ENCODE assay signal across 16 cellular contexts in the genomic region with DNA sequence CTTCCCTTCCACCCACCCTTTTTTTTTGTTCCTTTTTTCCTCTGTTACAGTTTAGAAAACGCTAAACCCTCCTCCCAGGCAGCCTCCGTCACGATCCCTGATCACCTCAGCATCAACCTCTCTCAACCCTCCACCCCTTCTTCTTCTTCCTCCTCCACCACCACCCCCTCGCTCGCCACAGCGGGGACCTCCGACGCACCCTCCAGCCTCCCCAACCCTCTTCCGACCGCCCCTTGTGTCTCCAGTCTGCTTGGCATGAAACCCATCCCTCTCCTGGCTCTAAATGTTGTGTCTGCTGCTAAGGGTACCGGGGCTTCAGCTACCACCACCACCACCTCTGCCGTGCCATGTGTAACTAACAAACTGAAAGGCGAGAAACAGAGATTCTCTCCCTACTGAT. TPM values are rescaled to one million over a fixed set of nuclear protein-coding genes. Genes with fewer than 3 reads are reported as not detected.
DNase-seq lines count a peak whose midpoint lies in the region; ATAC-seq, FAIRE-seq and TF ChIP-seq lines count a peak whose summit lies in the region.
"Had no signal": no experiment of that assay in that cellular context is flagged by ENCODE, and none has a peak within 500 bp of the region (broad histone marks: within the 10 kb centered on the region; RNA-seq: fewer than 3 reads in every experiment).

No MANE protein-coding gene starts in this region.

- H2BK5ac ChIP-seq in H1 (ENCODE audit: low read depth, low read length): no peak overlapping the region

- H3K4me3 ChIP-seq in H1 (ENCODE audit: extremely low read depth in 1 of 4, insufficient read depth in 2 of 4, low read depth in 3 of 4, low read length in 4 of 4) (no peak overlapping the region), ovary (no peak overlapping the region), left lung (no peak overlapping the region)

- no peak overlapping the region for H3K14ac ChIP-seq in H1 (ENCODE audit: insufficient read length)

- H3K27me3 Mint-ChIP-seq in activated CD8-positive, alpha-beta memory T cell treated with anti-CD3 and anti-CD28 coated beads, Interleukin-2, amount 10 ng/mL, durations not matched to agents 7 days and 5 days: no peaks in the 10 kb centered on the region
- no peaks in the 10 kb centered on the region for H3K27me3 Mint-ChIP-seq in T-helper 17 cell
- H3K27me3 Mint-ChIP-seq in stimulated activated naive B cell treated with anti-CD40 and anti-IgM and Interleukin-4, amounts not matched to agents 10 μg/mL and 1 μg/mL and 100 μg/mL, for 72 hours: no peaks in the 10 kb centered on the region

- no peak for DNase-seq in activated CD8-positive, alpha-beta memory T cell treated with anti-CD3 and anti-CD28 coated beads, Interleukin-2, amount 10 ng/mL, durations not matched to agents 7 days and 5 days
- no peak for DNase-seq in activated CD8-positive, alpha-beta memory T cell treated with anti-CD3 and anti-CD28 coated beads, Interleukin-2, amount 50 U/mL, for 48 hours
- DNase-seq in T-helper 17 cell: peak in 1 of 3 donors; percentile 21
- DNase-seq in H1 (ENCODE audit: low read depth in 1 of 2, low spot score in 2 of 2): no peak
- no peak for DNase-seq in stimulated activated naive B cell treated with anti-CD40 and anti-IgM and Interleukin-4, amounts not matched to agents 10 μg/mL and 1 μg/mL and 100 μg/mL, for 72 hours
- no peak for DNase-seq in stimulated activated CD4-positive, alpha-beta T cell treated with anti-CD3 and anti-CD28 coated beads, Interleukin-12 subunit alpha, Interleukin-12 subunit beta, amount 100 ng/mL, for 4 hours
- DNase-seq in ovary: no peak
- no peak for DNase-seq in left lung
- DNase-seq: activated CD4-positive, alpha-beta T cell treated with anti-CD3 and anti-CD28 coated beads, Interleukin-2, amount 50 U/mL, for 48 hours; DMS79; erythroblast; Karpas-422; NCI-H2107; retina had no signal

- H2AK5ac ChIP-seq in H1 (ENCODE audit: low read depth, low read length): no peak overlapping the region

- H4K91ac ChIP-seq in H1 (replicated peaks; ENCODE audit: insufficient read length, low read length): no peak overlapping the region

- peak overlapping the region; percentile 29 for H3K4me3 Mint-ChIP-seq in activated CD8-positive, alpha-beta memory T cell treated with anti-CD3 and anti-CD28 coated beads, Interleukin-2, amount 10 ng/mL, durations not matched to agents 7 days and 5 days
- peak overlapping the region; percentile 87 for H3K4me3 Mint-ChIP-seq in T-helper 17 cell
- H3K4me3 Mint-ChIP-seq in stimulated activated naive B cell treated with anti-CD40 and anti-IgM and Interleukin-4, amounts not matched to agents 10 μg/mL and 1 μg/mL and 100 μg/mL, for 72 hours: no peak overlapping the region

- peaks cover 72% of the 10 kb centered on the region for H3K36me3 Mint-ChIP-seq in activated CD8-positive, alpha-beta memory T cell treated with anti-CD3 and anti-CD28 coated beads, Interleukin-2, amount 10 ng/mL, durations not matched to agents 7 days and 5 days
- peaks cover 9% of the 10 kb centered on the region for H3K36me3 Mint-ChIP-seq in T-helper 17 cell (ENCODE audit: low read depth)
- peaks cover 48 to 53% of the 10 kb centered on the region in 2 donors for H3K36me3 Mint-ChIP-seq in stimulated activated naive B cell treated with anti-CD40 and anti-IgM and Interleukin-4, amounts not matched to agents 10 μg/mL and 1 μg/mL and 100 μg/mL, for 72 hours

- peak overlapping the region; percentile 76 for H3K27ac Mint-ChIP-seq in activated CD8-positive, alpha-beta memory T cell treated with anti-CD3 and anti-CD28 coated beads, Interleukin-2, amount 10 ng/mL, durations not matched to agents 7 days and 5 days
- H3K27ac Mint-ChIP-seq in T-helper 17 cell: peak overlapping the region; percentile 93
- H3K27ac Mint-ChIP-seq in stimulated activated naive B cell treated with anti-CD40 and anti-IgM and Interleukin-4, amounts not matched to agents 10 μg/mL and 1 μg/mL and 100 μg/mL, for 72 hours: peak overlapping the region; percentile 79

- H3K9me3 ChIP-seq in T-helper 17 cell (ENCODE audit: control insufficient read depth, low read length, poor library complexity, severe bottlenecking): no peaks in the 10 kb centered on the region
- no peaks in the 10 kb centered on the region for H3K9me3 ChIP-seq in H1 (ENCODE audit: insufficient read depth in 2 of 2, low read depth in 1 of 2, low read length in 1 of 2)
- H3K9me3 ChIP-seq in ovary: no peaks in the 10 kb centered on the region
- H3K9me3 ChIP-seq in left lung: no peaks in the 10 kb centered on the region

- H2BK12ac ChIP-seq in H1 (ENCODE audit: low read depth, low read length): no peak overlapping the region

- no peak overlapping the region for H3K23ac ChIP-seq in H1 (ENCODE audit: insufficient read length)

- POLR2A ChIA-PET in H1 (lab: Charles Lee; ENCODE audit: partially characterized antibody): interaction anchor here (0.6 to 67.0 kb wide), 8 partner anchors 7 to 186 kb away, joined by 3 to 3397 read pairs (median 4); a partner anchor contains a TSS

- TF ChIP-seq POLR2A in H1 (IDR thresholded peaks at IDR 0.05; ENCODE audit: control extremely low read depth in 1 of 2, low read depth in 2 of 2, low read length in 2 of 2) (no peak), ovary (IDR thresholded peaks at IDR 0.05) (no peak)

- no peak for FAIRE-seq in H1 (lab: Jason Lieb, UNC)

- no peaks in the 10 kb centered on the region for H3K9me3 Mint-ChIP-seq in activated CD8-positive, alpha-beta memory T cell treated with anti-CD3 and anti-CD28 coated beads, Interleukin-2, amount 10 ng/mL, durations not matched to agents 7 days and 5 days (ENCODE audit: low read depth)
- no peaks in the 10 kb centered on the region for H3K9me3 Mint-ChIP-seq in stimulated activated naive B cell treated with anti-CD40 and anti-IgM and Interleukin-4, amounts not matched to agents 10 μg/mL and 1 μg/mL and 100 μg/mL, for 72 hours

- peak; percentile 27 for ATAC-seq in activated CD8-positive, alpha-beta memory T cell treated with anti-CD3 and anti-CD28 coated beads, Interleukin-2, amount 10 ng/mL, durations not matched to agents 7 days and 5 days
- ATAC-seq in T-helper 17 cell (peak; percentile 71), left lung (no peak)
- no peak for ATAC-seq in stimulated activated naive B cell treated with anti-CD40 and anti-IgM and Interleukin-4, amounts not matched to agents 10 μg/mL and 1 μg/mL and 100 μg/mL, for 72 hours (replicated peaks)
- ATAC-seq: HCT116, SK-N-SH treated with all-trans-retinoic acid at 6 μM for 48 hours had no signal

- no peak overlapping the region for H2BK20ac ChIP-seq in H1 (ENCODE audit: low read length)

- peaks cover 46% of the 10 kb centered on the region for H3K4me1 Mint-ChIP-seq in activated CD8-positive, alpha-beta memory T cell treated with anti-CD3 and anti-CD28 coated beads, Interleukin-2, amount 10 ng/mL, durations not matched to agents 7 days and 5 days
- peaks cover 42% of the 10 kb centered on the region for H3K4me1 Mint-ChIP-seq in T-helper 17 cell
- peaks cover 17 to 41% of the 10 kb centered on the region in 2 donors for H3K4me1 Mint-ChIP-seq in stimulated activated naive B cell treated with anti-CD40 and anti-IgM and Interleukin-4, amounts not matched to agents 10 μg/mL and 1 μg/mL and 100 μg/mL, for 72 hours

- no peak overlapping the region for H3K9ac ChIP-seq in H1 (replicated peaks in 1 of 4; ENCODE audit: extremely low read depth in 1 of 4, low read depth in 3 of 4, low read length in 3 of 4)

- 95% methylated on average over 11 of the region's 13 CpGs; no CpG with 5 or more reads in 1 of the 2 experiments for WGBS in H1 (ENCODE audit: extremely low coverage in 1 of 2, insufficient coverage in 1 of 2, insufficient read length in 1 of 2, insufficient replicate concordance in 2 of 2, low coverage in 1 of 2, low lambda C conversion rate in 2 of 2, missing lambda C conversion rate in 1 of 2), 2 experiments
- 23 to 44% (median 23%) methylated on average over 13 of the region's 13 CpGs for WGBS in ovary, 3 donors

- no peak overlapping the region for H3K56ac ChIP-seq in H1 (replicated peaks; ENCODE audit: insufficient read length, low read depth, low read length)

- TF ChIP-seq RAD21 in H1 (IDR thresholded peaks at IDR 0.05 in 1 of 2, conservative IDR thresholded peaks at IDR 0.05 in 1 of 2; ENCODE audit: low read depth in 2 of 2, low read length in 2 of 2): no peak

- H3K27ac ChIP-seq in H1 (ENCODE audit: low read depth, low read length): no peak overlapping the region
- no peak overlapping the region for H3K27ac ChIP-seq in ovary
- peak overlapping the region in 1 of 2 donors; percentile 18 for H3K27ac ChIP-seq in left lung

- no peak overlapping the region for H2BK15ac ChIP-seq in H1 (ENCODE audit: low read length)

- CTCF ChIA-PET in activated CD8-positive, alpha-beta memory T cell treated with anti-CD3 and anti-CD28 coated beads, Interleukin-2, amount 10 ng/mL, durations not matched to agents 7 days and 5 days (lab: Charles Lee): interaction anchor here (1.0 to 4.6 kb wide), 7 partner anchors 20 to 341 kb away, joined by 3 to 20 read pairs (median 5); no protein-coding TSS in a partner anchor
- CTCF ChIA-PET in H1 (lab: Charles Lee; ENCODE audit: partially characterized antibody): interaction anchor here (1.0 to 5.3 kb wide), 10 partner anchors 8 to 271 kb away, joined by 3 to 57 read pairs (median 14); a partner anchor contains a TSS

- peaks cover 0 to 45% of the 10 kb centered on the region in 2 experiments; a peak in 2 of 4 replicates for H3K79me2 ChIP-seq in H1 (ENCODE audit: control insufficient read depth in 1 of 2, insufficient read depth in 2 of 2, low read length in 2 of 2)

- H3K23me2 ChIP-seq in H1 (ENCODE audit: low read depth, low read length): no peaks in the 10 kb centered on the region

- no peak overlapping the region for H2AFZ ChIP-seq in H1 (ENCODE audit: low read length)

- intact Hi-C loops in ovary (cut with DNase I) (no loop called here), left lung (cut with DNase I) (no loop called here)

- no peak overlapping the region for H2BK120ac ChIP-seq in H1 (replicated peaks; ENCODE audit: low read depth, low read length)

- no peak for TF ChIP-seq CTCF in H1 (IDR thresholded peaks at IDR 0.05; ENCODE audit: control extremely low read depth in 1 of 3, insufficient read depth in 1 of 3, low read depth in 1 of 3, low read length in 3 of 3)
- TF ChIP-seq CTCF in ovary (IDR thresholded peaks at IDR 0.05): no peak
- no peak for TF ChIP-seq CTCF in left lung (IDR thresholded peaks at IDR 0.05)

- H3K4me1 ChIP-seq in H1 (replicated peaks in 1 of 4; ENCODE audit: control insufficient read depth in 3 of 4, insufficient read depth in 4 of 4, low read length in 3 of 4) (peaks cover 0 to 7% (median 1%) of the 10 kb centered on the region in 4 experiments; a peak in 3 of 7 replicates), ovary (ENCODE audit: insufficient read depth) (no peaks in the 10 kb centered on the region), left lung (peaks cover 13 to 39% of the 10 kb centered on the region in 2 donors)

- no peak overlapping the region for H3K4me2 ChIP-seq in H1 (ENCODE audit: insufficient read depth in 1 of 2, low read depth in 2 of 2, low read length in 2 of 2)

- no peak overlapping the region; the same call in 1 of the 2 replicates for H4K8ac ChIP-seq in H1 (ENCODE audit: extremely low read depth, insufficient read depth, low read length)

- no peaks in the 10 kb centered on the region for H3K27me3 ChIP-seq in H1 (replicated peaks in 1 of 4; ENCODE audit: control insufficient read depth in 3 of 4, extremely low read depth in 1 of 4, insufficient read depth in 3 of 4, low read length in 3 of 4)
- no peaks in the 10 kb centered on the region for H3K27me3 ChIP-seq in ovary
- H3K27me3 ChIP-seq in left lung: no peaks in the 10 kb centered on the region

- H4K5ac ChIP-seq in H1 (ENCODE audit: insufficient read length, low read depth, low read length): no peak overlapping the region

- H4K20me1 ChIP-seq in H1 (replicated peaks in 1 of 2; ENCODE audit: control insufficient read depth in 1 of 2, insufficient read depth in 2 of 2, low read length in 2 of 2): peaks cover 21 to 31% of the 10 kb centered on the region in 2 experiments

- peaks cover 53 to 98% (median 84%) of the 10 kb centered on the region in 4 experiments for H3K36me3 ChIP-seq in H1 (ENCODE audit: control insufficient read depth in 2 of 4, insufficient read depth in 4 of 4, low read length in 3 of 4)
- no peaks in the 10 kb centered on the region for H3K36me3 ChIP-seq in ovary
- peaks cover 0 to 100% of the 10 kb centered on the region in 2 donors for H3K36me3 ChIP-seq in left lung

- H3K18ac ChIP-seq in H1 (ENCODE audit: extremely low read depth, low read length): no peak overlapping the region

- TF ChIP-seq EP300 in H1 (IDR thresholded peaks at IDR 0.05; ENCODE audit: borderline replicate concordance in 1 of 2, low read depth in 2 of 2, low read length in 2 of 2) (no peak), ovary (IDR thresholded peaks at IDR 0.05) (no peak)

- H3K4ac ChIP-seq in H1 (replicated peaks; ENCODE audit: insufficient read length, low read depth, low read length): no peak overlapping the region

- H3K79me1 ChIP-seq in H1 (ENCODE audit: low read depth, low read length): no peaks in the 10 kb centered on the region; the same call in none of the 2 replicates

RNA-seq across cellular contexts. Expression of a gene that starts 22.9 kb away (rescaled TPM):
- 100 to 1,000 TPM; 721 to 867 TPM for total RNA-seq in activated CD8-positive, alpha-beta memory T cell treated with anti-CD3 and anti-CD28 coated beads, Interleukin-2, amount 10 ng/mL, durations not matched to agents 7 days and 5 days
- 1,000 to 10,000 TPM; 1,028 to 1,089 TPM for total RNA-seq in T-helper 17 cell
- total RNA-seq in H1 (2021; fragmentation: NEBNext Ultra II Directional; extraction: Animal tissue kit (Norgen Biotek cat#: 25700)): 1,114 and 1,123 TPM in 2 replicates
- polyA plus RNA-seq in H1 (2011; rRNA removed): 470 and 473 TPM in 2 replicates
- polyA plus RNA-seq in H1 (2011; cell fraction: cytosol; rRNA removed): 420 TPM
- polyA plus RNA-seq in H1 (2011; cell fraction: nucleus; rRNA removed): 526 TPM
- polyA plus RNA-seq in H1 (2012, experiment 1 of 2): 987 to 1,115 TPM (median 1,028 TPM) in 4 replicates
- 1,117 TPM for polyA plus RNA-seq in H1 (2012, experiment 2 of 2)
- 462 TPM for polyA plus RNA-seq in H1 (2013, experiment 1 of 2)
- 458 TPM for polyA plus RNA-seq in H1 (2013, experiment 2 of 2)
- polyA minus RNA-seq in H1 (2011; rRNA and poly(A)+ RNA removed): 887 and 924 TPM in 2 replicates
- 748 TPM for polyA minus RNA-seq in H1 (2011; cell fraction: cytosol; rRNA and poly(A)+ RNA removed)
- 484 TPM for polyA minus RNA-seq in H1 (2011; cell fraction: nucleus; rRNA and poly(A)+ RNA removed)
- 1,000 to 10,000 TPM in 2 of 7 donors, 100 to 1,000 TPM in 5; 413 to 1,163 (median 948) TPM for total RNA-seq in ovary
- polyA plus RNA-seq in ovary: 1,000 to 10,000 TPM in 1 of 2 donors, 100 to 1,000 TPM in 1; 642 to 1,354 TPM
- total RNA-seq in left lung: 100 to 1,000 TPM; 634 to 679 TPM

RNA-seq across cellular contexts. Expression of a gene that starts 24.4 kb away (rescaled TPM):
- 10 to 100 TPM; 19.1 to 19.3 TPM for total RNA-seq in activated CD8-positive, alpha-beta memory T cell treated with anti-CD3 and anti-CD28 coated beads, Interleukin-2, amount 10 ng/mL, durations not matched to agents 7 days and 5 days
- total RNA-seq in T-helper 17 cell (10 to 100 TPM; 25.5 to 28.6 TPM), ovary (10 to 100 TPM; 19.5 to 53.2 (median 30.8) TPM), left lung (10 to 100 TPM; 19.9 to 24.2 TPM)
- 21.4 and 23.4 TPM in 2 replicates for total RNA-seq in H1 (2021; fragmentation: NEBNext Ultra II Directional; extraction: Animal tissue kit (Norgen Biotek cat#: 25700))
- polyA plus RNA-seq in H1 (2011; rRNA removed) (42.7 and 54.1 TPM in 2 replicates), ovary (10 to 100 TPM; 19.5 to 33.4 TPM)
- polyA plus RNA-seq in H1 (2011; cell fraction: cytosol; rRNA removed): 37.7 TPM
- polyA plus RNA-seq in H1 (2011; cell fraction: nucleus; rRNA removed): 232 TPM
- 31.0 to 35.0 TPM (median 33.4 TPM) in 4 replicates for polyA plus RNA-seq in H1 (2012, experiment 1 of 2)
- polyA plus RNA-seq in H1 (2012, experiment 2 of 2): 14.6 TPM
- 20.2 TPM for polyA plus RNA-seq in H1 (2013, experiment 1 of 2)
- 15.6 TPM for polyA plus RNA-seq in H1 (2013, experiment 2 of 2)
- polyA minus RNA-seq in H1 (2011; rRNA and poly(A)+ RNA removed): 28.1 and 35.5 TPM in 2 replicates
- 16.5 TPM for polyA minus RNA-seq in H1 (2011; cell fraction: cytosol; rRNA and poly(A)+ RNA removed)
- 48.2 TPM for polyA minus RNA-seq in H1 (2011; cell fraction: nucleus; rRNA and poly(A)+ RNA removed)

RNA-seq across cellular contexts. Expression of a gene that starts 26.3 kb away (rescaled TPM):
- 10 to 100 TPM; 29.7 to 38.7 TPM for total RNA-seq in activated CD8-positive, alpha-beta memory T cell treated with anti-CD3 and anti-CD28 coated beads, Interleukin-2, amount 10 ng/mL, durations not matched to agents 7 days and 5 days
- total RNA-seq in T-helper 17 cell (10 to 100 TPM; 28.4 to 29.3 TPM), ovary (10 to 100 TPM; 14.1 to 25.6 (median 21.9) TPM), left lung (10 to 100 TPM; 35.6 to 39.9 TPM)
- 66.1 and 69.9 TPM in 2 replicates for total RNA-seq in H1 (2021; fragmentation: NEBNext Ultra II Directional; extraction: Animal tissue kit (Norgen Biotek cat#: 25700))
- polyA plus RNA-seq in H1 (2011; rRNA removed) (122 and 135 TPM in 2 replicates), ovary (10 to 100 TPM in 1 of 2 donors, 1 to 10 TPM in 1; 9.8 to 19.9 TPM)
- polyA plus RNA-seq in H1 (2011; cell fraction: cytosol; rRNA removed): 116 TPM
- polyA plus RNA-seq in H1 (2011; cell fraction: nucleus; rRNA removed): 195 TPM
- 62.0 to 84.4 TPM (median 79.7 TPM) in 4 replicates for polyA plus RNA-seq in H1 (2012, experiment 1 of 2)
- polyA plus RNA-seq in H1 (2012, experiment 2 of 2): 104 TPM
- 41.8 TPM for polyA plus RNA-seq in H1 (2013, experiment 1 of 2)
- 36.4 TPM for polyA plus RNA-seq in H1 (2013, experiment 2 of 2)
- polyA minus RNA-seq in H1 (2011; rRNA and poly(A)+ RNA removed): 42.1 and 48.2 TPM in 2 replicates
- 38.6 TPM for polyA minus RNA-seq in H1 (2011; cell fraction: cytosol; rRNA and poly(A)+ RNA removed)
- 65.6 TPM for polyA minus RNA-seq in H1 (2011; cell fraction: nucleus; rRNA and poly(A)+ RNA removed)

RNA-seq across cellular contexts. Expression of a gene that starts 32.5 kb away (rescaled TPM):
- total RNA-seq in activated CD8-positive, alpha-beta memory T cell treated with anti-CD3 and anti-CD28 coated beads, Interleukin-2, amount 10 ng/mL, durations not matched to agents 7 days and 5 days: not detected
- total RNA-seq in T-helper 17 cell: not detected
- total RNA-seq in H1 (2021; fragmentation: NEBNext Ultra II Directional; extraction: Animal tissue kit (Norgen Biotek cat#: 25700)): 0.80 TPM in 1 of 2 replicates, not detected in the other
- not detected in 2 replicates for polyA plus RNA-seq in H1 (2011; rRNA removed)
- polyA plus RNA-seq in H1 (2011; cell fraction: cytosol; rRNA removed): not detected
- not detected for polyA plus RNA-seq in H1 (2011; cell fraction: nucleus; rRNA removed)
- polyA plus RNA-seq in H1 (2012, experiment 1 of 2): 0.42 to 1.6 TPM (median 0.61 TPM) in 3 of 4 replicates, not detected in the other
- polyA plus RNA-seq in H1 (2012, experiment 2 of 2): not detected
- 0.36 TPM for polyA plus RNA-seq in H1 (2013, experiment 1 of 2)
- 0.50 TPM for polyA plus RNA-seq in H1 (2013, experiment 2 of 2)
- polyA minus RNA-seq in H1 (2011; rRNA and poly(A)+ RNA removed): not detected in 2 replicates
- not detected for polyA minus RNA-seq in H1 (2011; cell fraction: cytosol; rRNA and poly(A)+ RNA removed)
- polyA minus RNA-seq in H1 (2011; cell fraction: nucleus; rRNA and poly(A)+ RNA removed): not detected
- 1 to 10 TPM in 1 of 7 donors, under 1 TPM in 1, not detected in 5; 0.68 to 1.1 TPM for total RNA-seq in ovary
- not detected for polyA plus RNA-seq in ovary
- not detected for total RNA-seq in left lung

RNA-seq across cellular contexts. Expression of a gene that starts 33.3 kb away (rescaled TPM):
- 100 to 1,000 TPM; 235 to 244 TPM for total RNA-seq in activated CD8-positive, alpha-beta memory T cell treated with anti-CD3 and anti-CD28 coated beads, Interleukin-2, amount 10 ng/mL, durations not matched to agents 7 days and 5 days
- total RNA-seq in T-helper 17 cell: 100 to 1,000 TPM; 168 to 188 TPM
- 164 and 185 TPM in 2 replicates for total RNA-seq in H1 (2021; fragmentation: NEBNext Ultra II Directional; extraction: Animal tissue kit (Norgen Biotek cat#: 25700))
- polyA plus RNA-seq in H1 (2011; rRNA removed): 80.4 and 82.9 TPM in 2 replicates
- 86.1 TPM for polyA plus RNA-seq in H1 (2011; cell fraction: cytosol; rRNA removed)
- polyA plus RNA-seq in H1 (2011; cell fraction: nucleus; rRNA removed): 58.7 TPM
- polyA plus RNA-seq in H1 (2012, experiment 1 of 2): 198 to 336 TPM (median 208 TPM) in 4 replicates
- 220 TPM for polyA plus RNA-seq in H1 (2012, experiment 2 of 2)
- 264 TPM for polyA plus RNA-seq in H1 (2013, experiment 1 of 2)
- 272 TPM for polyA plus RNA-seq in H1 (2013, experiment 2 of 2)
- 56.8 and 82.3 TPM in 2 replicates for polyA minus RNA-seq in H1 (2011; rRNA and poly(A)+ RNA removed)
- 56.5 TPM for polyA minus RNA-seq in H1 (2011; cell fraction: cytosol; rRNA and poly(A)+ RNA removed)
- 35.3 TPM for polyA minus RNA-seq in H1 (2011; cell fraction: nucleus; rRNA and poly(A)+ RNA removed)
- 100 to 1,000 TPM in 4 of 7 donors, 10 to 100 TPM in 3; 46.1 to 131 (median 116) TPM for total RNA-seq in ovary
- polyA plus RNA-seq in ovary: 100 to 1,000 TPM; 125 to 320 TPM
- 100 to 1,000 TPM; 146 to 155 TPM for total RNA-seq in left lung

Comparison
In these comparisons a context has a peak if more than half of its experiments do, and no peak if none do; other contexts are left out.
1. ATAC-seq: peak in activated CD8-positive, alpha-beta memory T cell treated with anti-CD3 and anti-CD28 coated beads, Interleukin-2, amount 10 ng/mL, durations not matched to agents 7 days and 5 days (single experiment) and T-helper 17 cell (single experiment); none in stimulated activated naive B cell treated with anti-CD40 and anti-IgM and Interleukin-4, amounts not matched to agents 10 μg/mL and 1 μg/mL and 100 μg/mL, for 72 hours (0 of 2) and left lung (single experiment).
2. H3K4me3 Mint-ChIP-seq: peak in activated CD8-positive, alpha-beta memory T cell treated with anti-CD3 and anti-CD28 coated beads, Interleukin-2, amount 10 ng/mL, durations not matched to agents 7 days and 5 days (single experiment) and T-helper 17 cell (single experiment); none in stimulated activated naive B cell treated with anti-CD40 and anti-IgM and Interleukin-4, amounts not matched to agents 10 μg/mL and 1 μg/mL and 100 μg/mL, for 72 hours (0 of 2).
3. Peak in every context shown above with its lines, with median percentiles within 50 percentile points of each other: H3K27ac Mint-ChIP-seq.